Comparison of ENCODE assay signal across 22 cellular contexts in genomic region chr17:56351675-56352074, GRCh38.
"Had no signal": no experiment of that assay in that cellular context is flagged by ENCODE, and none has a peak within 500 bp of the region (broad histone marks: within the 10 kb centered on the region; RNA-seq: fewer than 3 reads in every experiment).

No MANE protein-coding gene starts in this region.

- ATAC-seq: activated CD8-positive, alpha-beta T cell treated with anti-CD3 and anti-CD28 coated beads, Interleukin-2, amount 10 ng/mL, durations not matched to agents 7 days and 5 days; activated naive CD4-positive, alpha-beta T cell treated with anti-CD3 and anti-CD28 coated beads, Interleukin-2, amount 50 U/mL, for 72 hours; foreskin keratinocyte; natural killer cell had no signal

- H3K27me3 Mint-ChIP-seq: dendritic cell treated with granulocyte-macrophage colony-stimulating factor and Interleukin-4, amounts not matched to agents 40 ng/mL and 50 ng/mL, for 4 days had no signal

- H3K27ac ChIP-seq: brain microvascular endothelial cell, foreskin keratinocyte, ovary, prostate gland, right atrium auricular region, spleen had no signal

- H3K4me3 ChIP-seq: lung, ovary, prostate gland, right atrium auricular region, spleen had no signal

- H3K9me3 Mint-ChIP-seq: dendritic cell treated with granulocyte-macrophage colony-stimulating factor and Interleukin-4, amounts not matched to agents 40 ng/mL and 50 ng/mL, for 4 days had no signal

- DNase-seq: activated CD4-positive, alpha-beta T cell treated with anti-CD3 and anti-CD28 coated beads for 1 hour; activated CD4-positive, alpha-beta T cell treated with anti-CD3 and anti-CD28 coated beads, Interleukin-2, amount 50 U/mL, for 1 hour; activated CD8-positive, alpha-beta T cell treated with anti-CD3 and anti-CD28 coated beads, Interleukin-2, amount 10 ng/mL, durations not matched to agents 7 days and 5 days; activated gamma-delta T cell treated with Interleukin-2 at 50 U/mL for 16 hours; aorta; brain microvascular endothelial cell; caudate nucleus; effector CD4-positive, alpha-beta T cell; erythroblast; foreskin keratinocyte; kidney; natural killer cell; ovary; spleen; stimulated activated CD4-positive, alpha-beta T cell treated with anti-CD3 and anti-CD28 coated beads, Interleukin-4, amount 100 ng/mL, for 24 hours; stimulated activated naive CD4-positive, alpha-beta T cell treated with Interleukin-2 at 50 U/mL for 16 hours; T-helper 2 cell had no signal

- H3K27me3 ChIP-seq: brain microvascular endothelial cell, foreskin keratinocyte, ovary, right atrium auricular region, spleen had no signal

- H3K27ac Mint-ChIP-seq: activated CD8-positive, alpha-beta T cell treated with anti-CD3 and anti-CD28 coated beads, Interleukin-2, amount 10 ng/mL, durations not matched to agents 7 days and 5 days; activated naive CD4-positive, alpha-beta T cell treated with anti-CD3 and anti-CD28 coated beads, Interleukin-2, amount 50 U/mL, for 72 hours; dendritic cell treated with granulocyte-macrophage colony-stimulating factor and Interleukin-4, amounts not matched to agents 40 ng/mL and 50 ng/mL, for 4 days; natural killer cell had no signal

- H3K36me3 Mint-ChIP-seq: activated naive CD4-positive, alpha-beta T cell treated with anti-CD3 and anti-CD28 coated beads, Interleukin-2, amount 50 U/mL, for 72 hours; natural killer cell had no signal

- H3K4me1 Mint-ChIP-seq: natural killer cell had no signal

- H3K36me3 ChIP-seq: brain microvascular endothelial cell, ovary, prostate gland, right atrium auricular region, spleen had no signal

- H3K9me3 ChIP-seq: ovary, prostate gland, right atrium auricular region had no signal

- H3K4me1 ChIP-seq: foreskin keratinocyte, prostate gland, right atrium auricular region, spleen had no signal

- H3K4me3 Mint-ChIP-seq: activated CD8-positive, alpha-beta T cell treated with anti-CD3 and anti-CD28 coated beads, Interleukin-2, amount 10 ng/mL, durations not matched to agents 7 days and 5 days; dendritic cell treated with granulocyte-macrophage colony-stimulating factor and Interleukin-4, amounts not matched to agents 40 ng/mL and 50 ng/mL, for 4 days; natural killer cell had no signal
